In genomic region chr14:68232643-68233055, GRCh38 we compare ENCODE assay signal across 8 cellular contexts.
DNase-seq lines count a peak whose midpoint lies in the region; ATAC-seq and TF ChIP-seq lines count a peak whose summit lies in the region.

No MANE protein-coding gene starts in this region.

- no peaks in the 10 kb centered on the region for H3K9me3 ChIP-seq in T-helper 17 cell (ENCODE audit: control insufficient read depth, low read length, poor library complexity, severe bottlenecking)
- H3K9me3 ChIP-seq in gastroesophageal sphincter = no peaks in the 10 kb centered on the region
- no peaks in the 10 kb centered on the region for H3K9me3 ChIP-seq in endodermal cell (ENCODE audit: control insufficient read depth, low read length)

- H3K4me1 Mint-ChIP-seq in T-helper 17 cell (no peaks in the 10 kb centered on the region), endodermal cell (peaks cover 6% of the 10 kb centered on the region)

- DNase-seq in ACHN (peak; percentile 98), T-helper 17 cell (no peak), SHP77 (lab: John Stamatoyannopoulos, UW) (no peak), endodermal cell (no peak)

- WGBS in gastroesophageal sphincter (ENCODE audit: low coverage in 1 of 2), 2 donors = 0% methylated on average over 1 of the region's 1 CpG
- WGBS in endodermal cell (ENCODE audit: insufficient coverage in 1 of 2, insufficient read length in 1 of 2), 2 experiments = 94 to 100% methylated on average over 1 of the region's 1 CpG

- peak overlapping the region; percentile 76 to 93 (median 84) for H3K27ac ChIP-seq in gastroesophageal sphincter
- H3K27ac ChIP-seq in skin epidermis = peak overlapping the region in 20 of 21 experiments; percentile 13 to 89 (median 72)
- H3K27ac ChIP-seq in endodermal cell (ENCODE audit: low read depth, low read length) = no peak overlapping the region

- TF ChIP-seq POLR2A in gastroesophageal sphincter (IDR thresholded peaks at IDR 0.05) = no peak

- in situ Hi-C loops in ACHN (cut with HindIII; ENCODE audit: low pct_ligation_motif_present, low pct_unique_long_range_greater_than_20kb, low sequenced_read_pairs) = no loop called here

- H3K36me3 ChIP-seq in gastroesophageal sphincter (no peaks in the 10 kb centered on the region), endodermal cell (ENCODE audit: control insufficient read depth, insufficient read depth, low read length) (no peaks in the 10 kb centered on the region)

- H3K36me3 Mint-ChIP-seq in T-helper 17 cell (ENCODE audit: low read depth) = no peaks in the 10 kb centered on the region
- no peaks in the 10 kb centered on the region for H3K36me3 Mint-ChIP-seq in endodermal cell (ENCODE audit: low read depth)

- H3K4me1 ChIP-seq in gastroesophageal sphincter = peaks cover 21 to 43% (median 26%) of the 10 kb centered on the region in 3 donors
- H3K4me1 ChIP-seq in endodermal cell (ENCODE audit: control insufficient read depth, insufficient read depth, low read length) = no peaks in the 10 kb centered on the region

- H3K27me3 Mint-ChIP-seq in T-helper 17 cell (no peaks in the 10 kb centered on the region), endodermal cell (ENCODE audit: insufficient read depth) (no peaks in the 10 kb centered on the region)

- no peaks in the 10 kb centered on the region for H3K9me3 Mint-ChIP-seq in endodermal cell

- H3K4me3 ChIP-seq in gastroesophageal sphincter (no peak overlapping the region), skin epidermis (no peak overlapping the region), endodermal cell (ENCODE audit: low read length) (no peak overlapping the region)

- TF ChIP-seq EP300 in gastroesophageal sphincter (IDR thresholded peaks at IDR 0.05) = no peak

- no peak overlapping the region for H3K9ac ChIP-seq in endodermal cell (ENCODE audit: extremely low read depth, low read length, poor library complexity, severe bottlenecking)

- no peaks in the 10 kb centered on the region for H3K27me3 ChIP-seq in gastroesophageal sphincter
- H3K27me3 ChIP-seq in endodermal cell (ENCODE audit: control insufficient read depth, insufficient read depth, low read length, poor library complexity, severe bottlenecking) = no peaks in the 10 kb centered on the region

- TF ChIP-seq CTCF in gastroesophageal sphincter (IDR thresholded peaks at IDR 0.05) (no peak), endodermal cell (conservative IDR thresholded peaks at IDR 0.05) (no peak)

- H3K4me3 Mint-ChIP-seq in T-helper 17 cell = no peak overlapping the region
- no peak overlapping the region for H3K4me3 Mint-ChIP-seq in endodermal cell

- ATAC-seq in GM18858 (IDR thresholded peaks at IDR 0.05; ENCODE audit: unreplicated experiment) (peak; percentile 74), HG03066 (IDR thresholded peaks at IDR 0.05; ENCODE audit: low read depth, unreplicated experiment) (peak; percentile 66), T-helper 17 cell (peak; percentile 33), gastroesophageal sphincter (peak; percentile 88)

- H3K27ac Mint-ChIP-seq in T-helper 17 cell (no peak overlapping the region), endodermal cell (no peak overlapping the region)

Comparison
In these comparisons a context has a peak if more than half of its experiments do, and no peak if none do; other contexts are left out.
1. ATAC-seq: peak in every context shown above with its lines; median percentile 88 in gastroesophageal sphincter; 74 in GM18858; 66 in HG03066; 33 in T-helper 17 cell.